In genomic region chr3:69226071-69226470, GRCh38 we compare ENCODE assay signal across 19 cellular contexts.
"Had no signal": no experiment of that assay in that cellular context is flagged by ENCODE, and none has a peak within 500 bp of the region (broad histone marks: within the 10 kb centered on the region; RNA-seq: fewer than 3 reads in every experiment).

No MANE protein-coding gene starts in this region.

- H3K4me3 ChIP-seq: cardiac muscle cell, dorsolateral prefrontal cortex, heart left ventricle, left ventricle myocardium inferior, SK-N-MC, skin epidermis, suprapubic skin, upper lobe of right lung had no signal

- H3K27ac ChIP-seq: heart left ventricle, left ventricle myocardium inferior, SK-N-MC, upper lobe of right lung had no signal

- H3K9me3 ChIP-seq: heart left ventricle, left ventricle myocardium inferior, suprapubic skin, upper lobe of right lung had no signal

- ATAC-seq: activated CD4-positive, CD25-positive, alpha-beta regulatory T cell treated with anti-CD3 and anti-CD28 coated beads, Interleukin-2, amount 50 U/mL, for 24 hours; activated T-helper 17 cell treated with anti-CD3 and anti-CD28 coated beads, Interleukin-2, amount 50 U/mL, for 72 hours; heart left ventricle; right cardiac atrium; upper lobe of right lung had no signal

- H3K4me1 ChIP-seq: suprapubic skin, upper lobe of right lung had no signal

- DNase-seq: activated CD4-positive, alpha-beta T cell treated with anti-CD3 and anti-CD28 coated beads, Interleukin-2, amount 50 U/mL, for 48 hours; activated naive CD4-positive, alpha-beta T cell treated with Interleukin-2 at 50 U/mL for 16 hours; aorta; dorsolateral prefrontal cortex; endodermal cell; foreskin fibroblast; heart left ventricle; islet precursor cell; left ventricle myocardium inferior; mesenchymal stem cell; nucleus accumbens; right cardiac atrium; upper lobe of right lung had no signal

- H3K27me3 ChIP-seq: cardiac muscle cell, dorsolateral prefrontal cortex, heart left ventricle, suprapubic skin, upper lobe of right lung had no signal
